24 cellular contexts compared by ENCODE assay signal in genomic region chr7:55486991-55487390, GRCh38.
"Had no signal": no experiment of that assay in that cellular context is flagged by ENCODE, and none has a peak within 500 bp of the region (broad histone marks: within the 10 kb centered on the region; RNA-seq: fewer than 3 reads in every experiment).

No MANE protein-coding gene starts in this region.

- ATAC-seq: activated CD4-positive, alpha-beta T cell treated with anti-CD3 and anti-CD28 coated beads for 36 hours; effector memory CD8-positive, alpha-beta T cell; foreskin keratinocyte; left colon had no signal

- DNase-seq: activated CD4-positive, alpha-beta memory T cell treated with anti-CD3 and anti-CD28 coated beads for 36 hours; activated CD4-positive, alpha-beta T cell treated with anti-CD3 and anti-CD28 coated beads for 36 hours; activated naive CD8-positive, alpha-beta T cell treated with anti-CD3 and anti-CD28 coated beads for 36 hours; activated T-cell treated with anti-CD3 and anti-CD28 coated beads for 4 hours; amniotic stem cell; effector memory CD8-positive, alpha-beta T cell; esophagus squamous epithelium; foreskin keratinocyte; glutamatergic neuron; hypothalamus; islet precursor cell; left colon; midbrain; nucleus accumbens; retina; stimulated activated naive CD4-positive, alpha-beta T cell treated with Interleukin-2 at 50 U/mL for 16 hours; substantia nigra had no signal

- H3K4me3 ChIP-seq: cardiac muscle cell, esophagus squamous epithelium, lung, SJSA1, tibial nerve had no signal

- H3K9me3 Mint-ChIP-seq: activated CD4-positive, alpha-beta memory T cell treated with anti-CD3 and anti-CD28 coated beads for 36 hours; activated naive CD8-positive, alpha-beta T cell treated with anti-CD3 and anti-CD28 coated beads for 36 hours; activated T-helper 2 cell treated with anti-CD3 and anti-CD28 coated beads, Interferon-gamma antibody, Interleukin-2, Interleukin-4, amounts not matched to agents 10 μg/mL and 5 μg/mL and 100 μg/mL, durations not matched to agents 14 hours and 24 hours and 36 hours; effector memory CD8-positive, alpha-beta T cell; T-helper 1 cell treated with Interleukin-12 subunit alpha and Interleukin-12 subunit beta and Interleukin-4 antibody, amounts not matched to agents 30 μg/mL and 1 μg/mL, for 36 hours had no signal

- H3K4me3 Mint-ChIP-seq: activated CD4-positive, alpha-beta memory T cell treated with anti-CD3 and anti-CD28 coated beads for 36 hours; activated CD4-positive, alpha-beta T cell treated with anti-CD3 and anti-CD28 coated beads for 36 hours; activated naive CD8-positive, alpha-beta T cell treated with anti-CD3 and anti-CD28 coated beads for 36 hours; effector memory CD8-positive, alpha-beta T cell; T-helper 1 cell treated with Interleukin-12 subunit alpha and Interleukin-12 subunit beta and Interleukin-4 antibody, amounts not matched to agents 30 μg/mL and 1 μg/mL, for 36 hours had no signal

- H3K27me3 ChIP-seq: cardiac muscle cell, esophagus squamous epithelium, foreskin keratinocyte, SJSA1, tibial nerve had no signal

- H3K4me1 ChIP-seq: esophagus squamous epithelium, foreskin keratinocyte, SJSA1 had no signal

- H3K9me3 ChIP-seq: esophagus squamous epithelium, SJSA1, tibial nerve had no signal

- H3K27ac Mint-ChIP-seq: activated naive CD8-positive, alpha-beta T cell treated with anti-CD3 and anti-CD28 coated beads for 36 hours; activated T-helper 2 cell treated with anti-CD3 and anti-CD28 coated beads, Interferon-gamma antibody, Interleukin-2, Interleukin-4, amounts not matched to agents 10 μg/mL and 5 μg/mL and 100 μg/mL, durations not matched to agents 14 hours and 24 hours and 36 hours; T-helper 1 cell treated with Interleukin-12 subunit alpha and Interleukin-12 subunit beta and Interleukin-4 antibody, amounts not matched to agents 30 μg/mL and 1 μg/mL, for 36 hours had no signal

- H3K27ac ChIP-seq: cardiac muscle cell, esophagus squamous epithelium, foreskin keratinocyte, SJSA1, VCaP had no signal

- H3K27me3 Mint-ChIP-seq: activated CD4-positive, alpha-beta memory T cell treated with anti-CD3 and anti-CD28 coated beads for 36 hours; activated CD4-positive, alpha-beta T cell treated with anti-CD3 and anti-CD28 coated beads for 36 hours; activated naive CD8-positive, alpha-beta T cell treated with anti-CD3 and anti-CD28 coated beads for 36 hours; effector memory CD8-positive, alpha-beta T cell had no signal

- H3K36me3 ChIP-seq: cardiac muscle cell had no signal
